In the genomic region with DNA sequence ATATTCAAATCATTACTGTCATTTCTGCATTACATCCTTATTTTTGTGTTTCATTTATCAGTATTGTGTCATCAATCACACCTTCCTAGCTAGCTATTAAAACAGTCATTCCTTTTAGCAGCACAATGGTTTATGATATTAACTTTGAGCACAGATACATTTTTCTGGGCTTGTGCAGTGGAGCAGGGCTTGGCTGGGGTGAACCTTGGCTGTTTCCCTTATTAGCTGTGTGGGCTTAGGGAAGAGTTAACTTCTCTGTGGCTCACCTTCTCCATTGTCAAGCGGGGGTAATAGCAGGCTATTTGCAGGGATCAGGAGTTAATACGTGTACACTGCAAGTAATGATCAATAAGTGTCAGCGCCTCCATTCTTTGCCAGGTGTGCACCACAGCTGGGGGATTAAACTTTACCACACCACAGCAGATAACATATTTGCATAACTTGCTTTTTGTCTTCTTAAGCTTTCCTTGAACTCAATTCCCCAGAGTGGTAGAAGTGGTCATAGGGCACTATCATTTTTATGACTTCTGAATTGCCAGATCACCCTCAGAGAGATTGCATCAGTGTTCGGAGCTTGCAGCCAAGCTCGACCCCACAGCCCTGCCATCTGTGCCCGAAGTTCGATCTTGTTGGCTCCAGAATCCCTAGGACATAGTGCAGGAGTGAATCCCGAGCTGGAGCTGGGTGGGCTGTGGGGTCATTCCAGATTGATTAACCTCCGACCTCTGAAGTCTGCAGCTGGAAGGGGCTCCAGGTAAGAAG, we compare ENCODE assay signal across 8 cellular contexts. TPM values are rescaled to one million over a fixed set of nuclear protein-coding genes. Genes with fewer than 3 reads are reported as not detected.
DNase-seq lines count a peak whose midpoint lies in the region; ATAC-seq, FAIRE-seq and TF ChIP-seq lines count a peak whose summit lies in the region.

No MANE protein-coding gene starts in this region.

- peaks cover 3% of the 10 kb centered on the region for H3K36me3 Mint-ChIP-seq in activated naive CD8-positive, alpha-beta T cell
- peaks cover 0 to 7% of the 10 kb centered on the region in 2 donors for H3K36me3 Mint-ChIP-seq in naive B cell

- H3K9me3 Mint-ChIP-seq in activated naive CD8-positive, alpha-beta T cell (ENCODE audit: low read depth): peaks cover 4% of the 10 kb centered on the region
- peaks cover 0 to 4% (median 0%) of the 10 kb centered on the region in 7 donors for H3K9me3 Mint-ChIP-seq in naive B cell

- peak overlapping the region; percentile 79 for H3K4me3 Mint-ChIP-seq in activated naive CD8-positive, alpha-beta T cell
- peak overlapping the region; percentile 85 to 98 (median 92) for H3K4me3 Mint-ChIP-seq in naive B cell

- DNase-seq in GM12892 (ENCODE audit: insufficient read length): no peak
- DNase-seq in naive B cell: no peak
- DNase-seq in iPS-NIHi11 (ENCODE audit: low spot score): no peak
- DNase-seq in D341Med (ENCODE audit: low spot score): no peak
- no peak for DNase-seq in amygdala (lab: John Stamatoyannopoulos, UW)

- peaks cover 36% of the 10 kb centered on the region for H3K4me1 Mint-ChIP-seq in activated naive CD8-positive, alpha-beta T cell (ENCODE audit: low read depth)
- H3K4me1 Mint-ChIP-seq in naive B cell: peaks cover 16 to 41% (median 25%) of the 10 kb centered on the region in 3 donors

- ATAC-seq in HG03108 (IDR thresholded peaks at IDR 0.05; ENCODE audit: unreplicated experiment) (peak; percentile 26), naive B cell (ENCODE audit: low read depth in 2 of 2) (peak in 1 of 2 donors; percentile 25), HG02970 (IDR thresholded peaks at IDR 0.05; ENCODE audit: low FRiP score, unreplicated experiment) (no peak)

- FAIRE-seq in GM12892 (lab: Jason Lieb, UNC): peak; percentile 27

- H3K27me3 Mint-ChIP-seq in activated naive CD8-positive, alpha-beta T cell: no peaks in the 10 kb centered on the region
- H3K27me3 Mint-ChIP-seq in naive B cell: peaks cover 10 to 29% (median 21%) of the 10 kb centered on the region in 3 donors

- TF ChIP-seq POLR2A in GM12892 (IDR thresholded peaks at IDR 0.05; ENCODE audit: low read depth, low read length): no peak

- H3K27ac Mint-ChIP-seq in activated naive CD8-positive, alpha-beta T cell: peak overlapping the region; percentile 46
- H3K27ac Mint-ChIP-seq in naive B cell: peak overlapping the region in 5 of 6 donors; percentile 24 to 77 (median 53)

RNA-seq across cellular contexts. Expression of a gene that starts 1.5 kb away (rescaled TPM):
- polyA plus RNA-seq in GM12892 (2012; ENCODE audit: missing spikeins): 9.1 TPM
- polyA plus RNA-seq in naive B cell (ENCODE audit: low read depth in 6 of 6): 10 to 100 TPM; 16.4 to 26.6 (median 22.8) TPM

RNA-seq across cellular contexts. Expression of a gene that starts 50.9 kb away (rescaled TPM):
- 19.6 TPM for polyA plus RNA-seq in GM12892 (2012; ENCODE audit: missing spikeins)
- polyA plus RNA-seq in naive B cell (ENCODE audit: low read depth in 6 of 6): 10 to 100 TPM; 21.1 to 32.5 (median 24.4) TPM
